8 cellular contexts compared by ENCODE assay signal in genomic region chr10:58291538-58292174, GRCh38. TPM values are rescaled to one million over a fixed set of nuclear protein-coding genes. Genes with fewer than 3 reads are reported as not detected.
DNase-seq lines count a peak whose midpoint lies in the region; ATAC-seq, FAIRE-seq and TF ChIP-seq lines count a peak whose summit lies in the region.

No MANE protein-coding gene starts in this region.

- H3K27ac ChIP-seq in Peyer's patch (no peak overlapping the region), breast epithelium (no peak overlapping the region), keratinocyte (ENCODE audit: control insufficient read depth, insufficient read depth, low read length) (no peak overlapping the region), testis (no peak overlapping the region)

- H3K4me3 ChIP-seq in Peyer's patch, result no peak overlapping the region
- no peak overlapping the region for H3K4me3 ChIP-seq in breast epithelium
- H3K4me3 ChIP-seq in keratinocyte (ENCODE audit: control insufficient read depth in 2 of 3, extremely low read depth in 1 of 3, insufficient read depth in 2 of 3, low read depth in 1 of 3, low read length in 3 of 3), result no peak overlapping the region
- H3K4me3 ChIP-seq in testis, result no peak overlapping the region

- H3K27me3 Mint-ChIP-seq in activated CD4-positive, alpha-beta T cell treated with anti-CD3 and anti-CD28 coated beads for 36 hours, result no peaks in the 10 kb centered on the region

- peak; percentile 50 for DNase-seq in activated CD4-positive, alpha-beta T cell treated with anti-CD3 and anti-CD28 coated beads for 36 hours
- no peak for DNase-seq in activated CD4-positive, alpha-beta T cell treated with anti-CD3 and anti-CD28 coated beads for 1 hour
- DNase-seq in Peyer's patch (peak in 1 of 3 donors; percentile 64), breast epithelium (ENCODE audit: low spot score in 2 of 2) (no peak), keratinocyte (ENCODE audit: low read depth, low spot score) (no peak), testis (peak; percentile 21)

- 71 to 73% methylated on average over 5 of the region's 5 CpGs for WGBS in testis, 2 donors

- peak; percentile 71 for ATAC-seq in activated CD4-positive, alpha-beta T cell treated with anti-CD3 and anti-CD28 coated beads for 36 hours
- ATAC-seq in GM21390 (IDR thresholded peaks at IDR 0.05; ENCODE audit: unreplicated experiment), result peak; percentile 89
- peak; percentile 78 for ATAC-seq in HG03521 (IDR thresholded peaks at IDR 0.05; ENCODE audit: unreplicated experiment)

- CTCF ChIA-PET in activated CD4-positive, alpha-beta T cell treated with anti-CD3 and anti-CD28 coated beads for 36 hours (lab: Charles Lee), result interaction anchor here (0.6 to 7.7 kb wide), 26 partner anchors 8 to 407 kb away, joined by 3 to 152 read pairs (median 5); partner anchors contain the start of genes CISD1, IPMK and TFAM

- no peaks in the 10 kb centered on the region for H3K4me1 Mint-ChIP-seq in activated CD4-positive, alpha-beta T cell treated with anti-CD3 and anti-CD28 coated beads for 36 hours

- no peak overlapping the region for H3K4me2 ChIP-seq in keratinocyte (ENCODE audit: control insufficient read depth, extremely low read depth, insufficient read depth, low read depth, low read length)

- peak; percentile 10 to 95 (median 82) for TF ChIP-seq CTCF in Peyer's patch (IDR thresholded peaks at IDR 0.05)
- peak; percentile 57 to 81 (median 62) for TF ChIP-seq CTCF in breast epithelium (IDR thresholded peaks at IDR 0.05)
- peak; percentile 49 to 73 (median 65) for TF ChIP-seq CTCF in keratinocyte (optimal IDR thresholded peaks at IDR 0.05 in 1 of 3, IDR thresholded peaks at IDR 0.05 in 1 of 3, conservative IDR thresholded peaks at IDR 0.05 in 1 of 3; ENCODE audit: extremely low read depth in 1 of 3, insufficient read depth in 2 of 3, low read length in 3 of 3)
- peak; percentile 49 to 59 (median 57) for TF ChIP-seq CTCF in testis (IDR thresholded peaks at IDR 0.05)

- H3K36me3 ChIP-seq in Peyer's patch (peaks cover 0 to 6% (median 0%) of the 10 kb centered on the region in 3 donors), breast epithelium (no peaks in the 10 kb centered on the region), keratinocyte (ENCODE audit: control insufficient read depth in 2 of 2, extremely low read depth in 1 of 2, insufficient read depth in 2 of 2, low read length in 2 of 2) (no peaks in the 10 kb centered on the region), testis (ENCODE audit: low read depth, missing control alignments) (no peaks in the 10 kb centered on the region)

- no peak overlapping the region for H3K9ac ChIP-seq in keratinocyte (ENCODE audit: control insufficient read depth, extremely low read depth, insufficient read depth, low read length)

- H3K36me3 Mint-ChIP-seq in activated CD4-positive, alpha-beta T cell treated with anti-CD3 and anti-CD28 coated beads for 36 hours (ENCODE audit: low read depth), result peaks cover 3% of the 10 kb centered on the region

- H2AFZ ChIP-seq in keratinocyte (ENCODE audit: control insufficient read depth, low read length), result no peak overlapping the region

- no peak for TF ChIP-seq POLR2A in Peyer's patch (IDR thresholded peaks at IDR 0.05)
- no peak for TF ChIP-seq POLR2A in breast epithelium (IDR thresholded peaks at IDR 0.05)
- no peak for TF ChIP-seq POLR2A in testis (IDR thresholded peaks at IDR 0.05)

- H3K27ac Mint-ChIP-seq in activated CD4-positive, alpha-beta T cell treated with anti-CD3 and anti-CD28 coated beads for 36 hours, result no peak overlapping the region

- H3K9me3 ChIP-seq in Peyer's patch (no peaks in the 10 kb centered on the region), breast epithelium (no peaks in the 10 kb centered on the region), keratinocyte (ENCODE audit: control insufficient read depth, low read depth, low read length) (no peaks in the 10 kb centered on the region), testis (no peaks in the 10 kb centered on the region)

- FAIRE-seq in keratinocyte (lab: Jason Lieb, UNC), result peak; percentile 71

- H3K4me3 Mint-ChIP-seq in activated CD4-positive, alpha-beta T cell treated with anti-CD3 and anti-CD28 coated beads for 36 hours, result no peak overlapping the region

- no peaks in the 10 kb centered on the region for H3K9me1 ChIP-seq in keratinocyte (ENCODE audit: control insufficient read depth, extremely low read depth, insufficient read depth, low read length)

- no peaks in the 10 kb centered on the region for H4K20me1 ChIP-seq in keratinocyte (ENCODE audit: control insufficient read depth, extremely low read depth, insufficient read depth, low read length)

- intact Hi-C loops in activated CD4-positive, alpha-beta T cell treated with anti-CD3 and anti-CD28 coated beads for 36 hours (cut with DNase I, micrococcal nuclease), result loop anchor here (1.0 to 5.0 kb wide), 2 partner anchors 114 to 954 kb away; no protein-coding TSS in a partner anchor
- intact Hi-C loops in breast epithelium (cut with DNase I; ENCODE audit: low total_unique reads) (loop anchor here (5.0 kb wide), 1 partner anchor 114 kb away; no protein-coding TSS in a partner anchor), testis (cut with DNase I; ENCODE audit: low total_unique reads) (loop anchor here (5.0 kb wide), 1 partner anchor 109 kb away; no protein-coding TSS in a partner anchor)

- H3K27me3 ChIP-seq in Peyer's patch (no peaks in the 10 kb centered on the region), breast epithelium (no peaks in the 10 kb centered on the region), keratinocyte (ENCODE audit: control insufficient read depth, extremely low read depth, insufficient read depth, low read length) (no peaks in the 10 kb centered on the region), testis (no peaks in the 10 kb centered on the region)

- no peaks in the 10 kb centered on the region for H3K79me2 ChIP-seq in keratinocyte (ENCODE audit: control insufficient read depth, insufficient read depth, low read length)

- dilution Hi-C loops in keratinocyte (cut with MboI; ENCODE audit: extremely low pct_ligation_motif_present, low sequenced_read_pairs), result no loop called here

- H3K4me1 ChIP-seq in Peyer's patch (no peaks in the 10 kb centered on the region), breast epithelium (no peaks in the 10 kb centered on the region), keratinocyte (ENCODE audit: control insufficient read depth, extremely low read depth, insufficient read depth, low read length) (no peaks in the 10 kb centered on the region), testis (no peaks in the 10 kb centered on the region)

- H3K9me3 Mint-ChIP-seq in activated CD4-positive, alpha-beta T cell treated with anti-CD3 and anti-CD28 coated beads for 36 hours (ENCODE audit: low read depth), result no peaks in the 10 kb centered on the region

- POLR2A ChIA-PET in activated CD4-positive, alpha-beta T cell treated with anti-CD3 and anti-CD28 coated beads for 36 hours (lab: Charles Lee), result no interaction called here

RNA-seq across cellular contexts. Expression of gene CISD1, which starts 22.7 kb away (rescaled TPM):
- 10 to 100 TPM; 29.9 to 49.2 TPM for total RNA-seq in activated CD4-positive, alpha-beta T cell treated with anti-CD3 and anti-CD28 coated beads for 36 hours
- total RNA-seq in Peyer's patch, result 10 to 100 TPM; 19.0 to 93.5 (median 50.6) TPM
- 10 to 100 TPM in 2 of 3 donors, 1 to 10 TPM in 1; 9.9 to 27.2 (median 13.2) TPM for total RNA-seq in breast epithelium
- 42.8 to 81.7 TPM (median 55.0 TPM) in 3 replicates for polyA plus RNA-seq in keratinocyte
- polyA plus RNA-seq in keratinocyte (2011; ENCODE audit: low read depth), result 8.4 TPM
- 38.3 and 82.1 TPM in 2 replicates for polyA plus RNA-seq in keratinocyte (2011; cell fraction: cytosol; rRNA removed)
- 26.0 and 38.1 TPM in 2 replicates for polyA plus RNA-seq in keratinocyte (2011; cell fraction: nucleus; rRNA removed)
- 28.7 and 33.2 TPM in 2 replicates for polyA plus RNA-seq in keratinocyte (2012; ENCODE audit: low replicate concordance)
- 1.3 to 8.8 TPM (median 8.1 TPM) in 3 replicates for polyA minus RNA-seq in keratinocyte
- 5.4 TPM for polyA minus RNA-seq in keratinocyte (2011; cell fraction: cytosol; rRNA and poly(A)+ RNA removed)
- polyA minus RNA-seq in keratinocyte (2011; cell fraction: nucleus; rRNA and poly(A)+ RNA removed), result 2.4 and 5.7 TPM in 2 replicates
- total RNA-seq in testis, result 10 to 100 TPM; 20.3 to 20.7 TPM
- 71.2 TPM for polyA plus RNA-seq in testis (ENCODE audit: insufficient read depth, low read depth, low replicate concordance)

RNA-seq across cellular contexts. Expression of gene IPMK, which starts 24.0 kb away (rescaled TPM):
- 1 to 10 TPM; 7.1 to 8.1 TPM for total RNA-seq in activated CD4-positive, alpha-beta T cell treated with anti-CD3 and anti-CD28 coated beads for 36 hours
- total RNA-seq in Peyer's patch (10 to 100 TPM; 10.7 to 40.3 (median 19.0) TPM), breast epithelium (10 to 100 TPM in 1 of 3 donors, 1 to 10 TPM in 2; 7.5 to 13.5 (median 7.9) TPM), testis (1 to 10 TPM; 3.3 to 4.3 TPM)
- polyA plus RNA-seq in keratinocyte (1.8 to 4.5 TPM (median 2.5 TPM) in 3 replicates), testis (ENCODE audit: insufficient read depth, low read depth, low replicate concordance) (3.7 TPM)
- 1.2 TPM for polyA plus RNA-seq in keratinocyte (2011; ENCODE audit: low read depth)
- polyA plus RNA-seq in keratinocyte (2011; cell fraction: cytosol; rRNA removed), result 1.7 and 3.2 TPM in 2 replicates
- 1.7 and 3.0 TPM in 2 replicates for polyA plus RNA-seq in keratinocyte (2011; cell fraction: nucleus; rRNA removed)
- polyA plus RNA-seq in keratinocyte (2012; ENCODE audit: low replicate concordance), result 2.5 and 2.9 TPM in 2 replicates
- polyA minus RNA-seq in keratinocyte, result 0.26 to 4.2 TPM (median 1.9 TPM) in 3 replicates
- 3.3 TPM for polyA minus RNA-seq in keratinocyte (2011; cell fraction: cytosol; rRNA and poly(A)+ RNA removed)
- 3.6 and 6.1 TPM in 2 replicates for polyA minus RNA-seq in keratinocyte (2011; cell fraction: nucleus; rRNA and poly(A)+ RNA removed)

RNA-seq across cellular contexts. Expression of gene UBE2D1, which starts 43.1 kb away (rescaled TPM):
- 10 to 100 TPM; 12.7 to 15.3 TPM for total RNA-seq in activated CD4-positive, alpha-beta T cell treated with anti-CD3 and anti-CD28 coated beads for 36 hours
- 10 to 100 TPM in 1 of 4 donors, 1 to 10 TPM in 3; 3.5 to 11.9 (median 9.6) TPM for total RNA-seq in Peyer's patch
- total RNA-seq in breast epithelium, result 10 to 100 TPM; 10.4 to 22.4 (median 16.1) TPM
- polyA plus RNA-seq in keratinocyte, result 11.0 to 25.4 TPM (median 15.9 TPM) in 3 replicates
- polyA plus RNA-seq in keratinocyte (2011; ENCODE audit: low read depth), result 4.2 TPM
- 12.4 and 24.9 TPM in 2 replicates for polyA plus RNA-seq in keratinocyte (2011; cell fraction: cytosol; rRNA removed)
- 11.6 and 16.8 TPM in 2 replicates for polyA plus RNA-seq in keratinocyte (2011; cell fraction: nucleus; rRNA removed)
- polyA plus RNA-seq in keratinocyte (2012; ENCODE audit: low replicate concordance), result 10.8 and 13.6 TPM in 2 replicates
- 1.2 to 6.3 TPM (median 6.0 TPM) in 3 replicates for polyA minus RNA-seq in keratinocyte
- 10.4 TPM for polyA minus RNA-seq in keratinocyte (2011; cell fraction: cytosol; rRNA and poly(A)+ RNA removed)
- polyA minus RNA-seq in keratinocyte (2011; cell fraction: nucleus; rRNA and poly(A)+ RNA removed), result 5.4 and 9.2 TPM in 2 replicates
- 10 to 100 TPM in 1 of 2 donors, 1 to 10 TPM in 1; 8.4 to 13.1 TPM for total RNA-seq in testis
- 10.0 TPM for polyA plus RNA-seq in testis (ENCODE audit: insufficient read depth, low read depth, low replicate concordance)

Comparison
In these comparisons a context has a peak if more than half of its experiments do, and no peak if none do; other contexts are left out.
1. DNase-seq: peak in activated CD4-positive, alpha-beta T cell treated with anti-CD3 and anti-CD28 coated beads for 36 hours (single experiment) and testis (single experiment); none in activated CD4-positive, alpha-beta T cell treated with anti-CD3 and anti-CD28 coated beads for 1 hour (single experiment), breast epithelium (0 of 2) and keratinocyte (single experiment).
2. Peak in every context shown above with its lines, with median percentiles within 50 percentile points of each other: ATAC-seq and CTCF ChIP-seq.